In genomic region chr18:50401334-50401733, GRCh38 we compare ENCODE assay signal across 10 cellular contexts.
"Had no signal": no experiment of that assay in that cellular context is flagged by ENCODE, and none has a peak within 500 bp of the region (broad histone marks: within the 10 kb centered on the region; RNA-seq: fewer than 3 reads in every experiment).

No MANE protein-coding gene starts in this region.

- H3K36me3 Mint-ChIP-seq: activated CD4-positive, alpha-beta memory T cell treated with anti-CD3 and anti-CD28 coated beads for 36 hours had no signal

- H3K4me3 ChIP-seq: dorsolateral prefrontal cortex, esophagus squamous epithelium, suprapubic skin, upper lobe of left lung had no signal

- H3K9me3 ChIP-seq: esophagus squamous epithelium, suprapubic skin, upper lobe of left lung had no signal

- H3K27ac Mint-ChIP-seq: activated CD4-positive, alpha-beta memory T cell treated with anti-CD3 and anti-CD28 coated beads for 36 hours; activated naive CD8-positive, alpha-beta T cell treated with anti-CD3 and anti-CD28 coated beads, Interleukin-2, amount 10 ng/mL, durations not matched to agents 7 days and 5 days had no signal

- H3K27ac ChIP-seq: dorsolateral prefrontal cortex, esophagus squamous epithelium, suprapubic skin, upper lobe of left lung had no signal

- H3K36me3 ChIP-seq: esophagus squamous epithelium, suprapubic skin, upper lobe of left lung had no signal

- H3K4me3 Mint-ChIP-seq: activated CD4-positive, alpha-beta memory T cell treated with anti-CD3 and anti-CD28 coated beads for 36 hours; activated naive CD8-positive, alpha-beta T cell treated with anti-CD3 and anti-CD28 coated beads, Interleukin-2, amount 10 ng/mL, durations not matched to agents 7 days and 5 days; activated T-cell treated with anti-CD3 and anti-CD28 coated beads, Interleukin-2, amount 50 U/mL, for 4 hours had no signal

- H3K9me3 Mint-ChIP-seq: activated CD4-positive, alpha-beta memory T cell treated with anti-CD3 and anti-CD28 coated beads for 36 hours; activated naive CD8-positive, alpha-beta T cell treated with anti-CD3 and anti-CD28 coated beads, Interleukin-2, amount 10 ng/mL, durations not matched to agents 7 days and 5 days; activated T-cell treated with anti-CD3 and anti-CD28 coated beads, Interleukin-2, amount 50 U/mL, for 4 hours had no signal

- DNase-seq: activated gamma-delta T cell; activated T-cell treated with anti-CD3 and anti-CD28 coated beads, Interleukin-2, amount 50 U/mL, for 4 hours; dorsolateral prefrontal cortex; esophagus squamous epithelium; mesenchymal stem cell; T-helper 9 cell had no signal
